In the genomic region with DNA sequence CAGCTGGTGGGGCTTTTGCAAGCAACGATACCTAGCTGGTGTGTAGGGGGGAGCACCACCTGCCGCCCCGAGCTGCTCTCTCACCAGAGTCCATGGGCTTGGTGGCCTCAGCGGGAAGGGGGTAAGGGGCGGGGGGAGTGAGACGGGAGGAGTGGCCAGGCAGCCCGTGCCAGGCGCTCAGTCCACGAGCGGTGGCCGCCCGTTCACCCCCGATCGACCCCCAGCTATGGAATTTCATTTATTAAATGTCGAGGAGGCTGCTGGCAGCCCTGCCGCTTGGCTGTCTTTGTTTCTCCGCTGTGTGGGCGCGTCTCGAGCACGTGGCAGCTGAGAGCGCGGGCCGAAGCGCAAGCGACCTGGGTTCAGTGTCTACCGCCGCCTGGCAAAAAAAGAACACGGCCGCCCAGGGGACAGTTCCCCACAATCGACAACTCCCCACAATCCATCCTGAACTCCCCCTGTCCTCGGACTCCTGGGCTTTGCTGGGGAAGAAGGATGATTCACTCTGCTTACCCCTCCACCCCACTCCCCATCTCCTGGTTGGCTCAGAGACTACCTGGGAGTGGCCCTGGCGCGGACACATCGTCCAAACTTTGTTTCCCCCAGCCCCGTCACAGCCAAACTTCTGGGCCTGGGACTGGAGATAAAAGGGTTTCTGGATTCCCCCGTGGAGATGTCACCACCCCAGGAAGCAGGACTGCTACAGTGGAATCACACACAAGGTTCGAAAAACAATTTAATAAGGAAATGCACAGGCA, we compare ENCODE assay signal across 8 cellular contexts. TPM values are rescaled to one million over a fixed set of nuclear protein-coding genes. Genes with fewer than 3 reads are reported as not detected.
DNase-seq lines count a peak whose midpoint lies in the region; ATAC-seq and TF ChIP-seq lines count a peak whose summit lies in the region.

No MANE protein-coding gene starts in this region.

- peak overlapping the region; percentile 16 to 95 (median 88) for H3K27ac ChIP-seq in heart right ventricle
- H3K27ac ChIP-seq in psoas muscle: peak overlapping the region; percentile 89

- H3K27me3 ChIP-seq in heart right ventricle (peaks cover 0 to 15% (median 0%) of the 10 kb centered on the region in 7 donors), psoas muscle (ENCODE audit: insufficient read depth in 3 of 3, low read length in 2 of 3) (no peaks in the 10 kb centered on the region)

- H3K4me1 Mint-ChIP-seq in activated naive CD4-positive, alpha-beta T cell treated with anti-CD3 and anti-CD28 coated beads, Interleukin-2, amount 50 U/mL, for 24 hours: peaks cover 61% of the 10 kb centered on the region

- peak in 6 of 8 donors; percentile 4 to 26 (median 12) for ATAC-seq in heart right ventricle
- ATAC-seq in psoas muscle: peak in 3 of 4 donors; percentile 4 to 26 (median 17)
- no peak for ATAC-seq in HG02642 (IDR thresholded peaks at IDR 0.05; ENCODE audit: poor library complexity, unreplicated experiment)

- TF ChIP-seq CTCF in heart right ventricle (IDR thresholded peaks at IDR 0.05): no peak
- TF ChIP-seq CTCF in psoas muscle (IDR thresholded peaks at IDR 0.05): no peak

- 4 to 7% methylated on average over 34 to 38 of the region's 38 CpGs for WGBS in heart right ventricle, 2 donors
- 5 to 17% (median 8%) methylated on average over 38 of the region's 38 CpGs for WGBS in psoas muscle, 3 donors

- peak overlapping the region; percentile 35 for H3K27ac Mint-ChIP-seq in activated naive CD4-positive, alpha-beta T cell treated with anti-CD3 and anti-CD28 coated beads, Interleukin-2, amount 50 U/mL, for 24 hours

- peak overlapping the region; percentile 80 for H3K4me3 Mint-ChIP-seq in activated naive CD4-positive, alpha-beta T cell treated with anti-CD3 and anti-CD28 coated beads, Interleukin-2, amount 50 U/mL, for 24 hours

- no peaks in the 10 kb centered on the region for H3K9me3 Mint-ChIP-seq in activated naive CD4-positive, alpha-beta T cell treated with anti-CD3 and anti-CD28 coated beads, Interleukin-2, amount 50 U/mL, for 24 hours

- H3K9me3 ChIP-seq in heart right ventricle (no peaks in the 10 kb centered on the region), psoas muscle (no peaks in the 10 kb centered on the region)

- no peaks in the 10 kb centered on the region for H3K36me3 ChIP-seq in heart right ventricle
- H3K36me3 ChIP-seq in psoas muscle (ENCODE audit: insufficient read depth in 1 of 2, low read depth in 1 of 2): no peaks in the 10 kb centered on the region

- intact Hi-C loops in heart right ventricle (cut with DNase I) (loop anchor here in 2 of 10 donors (1.0 kb wide), 1 partner anchor 11 kb away; no protein-coding TSS in a partner anchor), psoas muscle (cut with DNase I) (no loop called here)

- peak; percentile 49 to 52 for DNase-seq in activated CD4-positive, alpha-beta T cell treated with anti-CD3 and anti-CD28 coated beads for 4 hours
- no peak for DNase-seq in activated CD4-positive, alpha-beta T cell treated with anti-CD3 and anti-CD28 coated beads for 1 hour
- DNase-seq in NCI-H524 treated with DMSO at 0.1 percent for 48 hours (lab: John Stamatoyannopoulos, UW) (peak; percentile 76), heart right ventricle (peak; percentile 42 to 54), psoas muscle (peak; percentile 62 to 75), hepatic stellate cell (ENCODE audit: low spot score) (no peak)

- no peaks in the 10 kb centered on the region for H3K36me3 Mint-ChIP-seq in activated naive CD4-positive, alpha-beta T cell treated with anti-CD3 and anti-CD28 coated beads, Interleukin-2, amount 50 U/mL, for 24 hours

- peaks cover 24 to 85% (median 67%) of the 10 kb centered on the region in 9 donors for H3K4me1 ChIP-seq in heart right ventricle
- peaks cover 68% of the 10 kb centered on the region for H3K4me1 ChIP-seq in psoas muscle

- H3K4me3 ChIP-seq in heart right ventricle (peak overlapping the region in 9 of 10 donors; percentile 12 to 78 (median 63)), psoas muscle (peak overlapping the region; percentile 84)

- no peaks in the 10 kb centered on the region for H3K27me3 Mint-ChIP-seq in activated naive CD4-positive, alpha-beta T cell treated with anti-CD3 and anti-CD28 coated beads, Interleukin-2, amount 50 U/mL, for 24 hours

RNA-seq across cellular contexts. Expression of a gene that starts 1.7 kb away (rescaled TPM):
- total RNA-seq in heart right ventricle: 10 to 100 TPM; 20.6 to 34.7 (median 28.1) TPM
- polyA plus RNA-seq in heart right ventricle: 10 to 100 TPM; 31.6 to 35.4 TPM
- total RNA-seq in psoas muscle: 10 to 100 TPM; 26.4 to 39.4 (median 31.5) TPM
- polyA plus RNA-seq in psoas muscle: 10 to 100 TPM; 24.3 to 46.0 (median 35.2) TPM

RNA-seq across cellular contexts. Expression of a gene that starts 1.8 kb away (rescaled TPM):
- total RNA-seq in heart right ventricle: 1 to 10 TPM; 2.5 to 9.1 (median 5.5) TPM
- 1 to 10 TPM; 6.2 to 9.7 TPM for polyA plus RNA-seq in heart right ventricle
- 10 to 100 TPM in 1 of 4 donors, 1 to 10 TPM in 3; 6.4 to 14.8 (median 6.8) TPM for total RNA-seq in psoas muscle
- polyA plus RNA-seq in psoas muscle: 10 to 100 TPM in 1 of 3 donors, 1 to 10 TPM in 2; 5.4 to 10.7 (median 9.7) TPM

RNA-seq across cellular contexts. Expression of a gene that starts 22.7 kb away (rescaled TPM):
- total RNA-seq in heart right ventricle: 10 to 100 TPM; 24.0 to 41.6 (median 30.2) TPM
- 100 to 1,000 TPM in 1 of 2 donors, 10 to 100 TPM in 1; 92.8 to 106 TPM for polyA plus RNA-seq in heart right ventricle
- 10 to 100 TPM; 13.3 to 20.9 (median 17.7) TPM for total RNA-seq in psoas muscle
- polyA plus RNA-seq in psoas muscle: 10 to 100 TPM; 30.6 to 46.1 (median 42.6) TPM

RNA-seq across cellular contexts. Expression of a gene that starts 24.3 kb away (rescaled TPM):
- total RNA-seq in heart right ventricle: 1 to 10 TPM; 4.4 to 9.0 (median 5.6) TPM
- 1 to 10 TPM; 3.5 to 5.7 TPM for polyA plus RNA-seq in heart right ventricle
- 1 to 10 TPM; 2.3 to 2.8 (median 2.5) TPM for total RNA-seq in psoas muscle
- polyA plus RNA-seq in psoas muscle: 1 to 10 TPM; 1.6 to 7.9 (median 3.1) TPM

RNA-seq across cellular contexts. Expression of a gene that starts 31.6 kb away (rescaled TPM):
- total RNA-seq in heart right ventricle: 100 to 1,000 TPM in 4 of 10 donors, 10 to 100 TPM in 6; 72.0 to 110 (median 90.9) TPM
- polyA plus RNA-seq in heart right ventricle: 100 to 1,000 TPM in 1 of 2 donors, 10 to 100 TPM in 1; 53.2 to 262 TPM
- 100 to 1,000 TPM; 478 to 710 (median 557) TPM for total RNA-seq in psoas muscle
- 100 to 1,000 TPM; 182 to 495 (median 236) TPM for polyA plus RNA-seq in psoas muscle

Comparison
In these comparisons a context has a peak if more than half of its experiments do, and no peak if none do; other contexts are left out.
1. DNase-seq: peak in activated CD4-positive, alpha-beta T cell treated with anti-CD3 and anti-CD28 coated beads for 4 hours (2 of 2), NCI-H524 treated with DMSO at 0.1 percent for 48 hours (single experiment), heart right ventricle (2 of 2) and psoas muscle (2 of 2); none in activated CD4-positive, alpha-beta T cell treated with anti-CD3 and anti-CD28 coated beads for 1 hour (single experiment) and hepatic stellate cell (single experiment).